Comparison of ENCODE assay signal across 17 cellular contexts in genomic region chr1:9634582-9634981, GRCh38.
"Had no signal": no experiment of that assay in that cellular context is flagged by ENCODE, and none has a peak within 500 bp of the region (broad histone marks: within the 10 kb centered on the region; RNA-seq: fewer than 3 reads in every experiment).

No MANE protein-coding gene starts in this region.

- H3K4me1 ChIP-seq: body of pancreas, pancreas, sigmoid colon, transverse colon had no signal

- DNase-seq: activated CD4-positive, alpha-beta T cell treated with anti-CD3 and anti-CD28 coated beads, Interleukin-2, amount 50 U/mL, for 1 hour; activated CD8-positive, alpha-beta memory T cell treated with anti-CD3 and anti-CD28 coated beads, Interleukin-2, amount 10 ng/mL, durations not matched to agents 7 days and 5 days; activated naive CD4-positive, alpha-beta T cell treated with Interleukin-2 at 50 U/mL for 16 hours; amniotic stem cell; body of pancreas; caudate nucleus; islet precursor cell; pancreas; sigmoid colon; SK-N-SH; stimulated activated CD4-positive, alpha-beta T cell treated with anti-CD3 and anti-CD28 coated beads, Interleukin-2, amount 100 ng/mL, for 24 hours; substantia nigra; T-helper 1 cell; transverse colon had no signal

- H3K4me2 ChIP-seq: hepatocyte, SK-N-SH had no signal

- H3K4me3 Mint-ChIP-seq: activated CD8-positive, alpha-beta memory T cell treated with anti-CD3 and anti-CD28 coated beads, Interleukin-2, amount 10 ng/mL, durations not matched to agents 7 days and 5 days had no signal

- H3K27me3 Mint-ChIP-seq: activated CD8-positive, alpha-beta memory T cell treated with anti-CD3 and anti-CD28 coated beads, Interleukin-2, amount 10 ng/mL, durations not matched to agents 7 days and 5 days had no signal

- H2AFZ ChIP-seq: hepatocyte had no signal

- H3K4me3 ChIP-seq: body of pancreas, hepatocyte, pancreas, sigmoid colon, transverse colon had no signal

- H3K27ac ChIP-seq: body of pancreas, hepatocyte, pancreas, sigmoid colon, transverse colon had no signal

- H3K36me3 ChIP-seq: pancreas, sigmoid colon, transverse colon had no signal

- H3K27me3 ChIP-seq: body of pancreas, hepatocyte, pancreas, sigmoid colon, transverse colon had no signal

- H3K79me2 ChIP-seq: hepatocyte had no signal

- H3K27ac Mint-ChIP-seq: activated CD8-positive, alpha-beta memory T cell treated with anti-CD3 and anti-CD28 coated beads, Interleukin-2, amount 10 ng/mL, durations not matched to agents 7 days and 5 days had no signal

- ATAC-seq: activated CD8-positive, alpha-beta memory T cell treated with anti-CD3 and anti-CD28 coated beads, Interleukin-2, amount 10 ng/mL, durations not matched to agents 7 days and 5 days; body of pancreas; esophagus mucosa; left lobe of liver; pancreas had no signal

- H3K9ac ChIP-seq: SK-N-SH had no signal
